16 cellular contexts compared by ENCODE assay signal in the genomic region with DNA sequence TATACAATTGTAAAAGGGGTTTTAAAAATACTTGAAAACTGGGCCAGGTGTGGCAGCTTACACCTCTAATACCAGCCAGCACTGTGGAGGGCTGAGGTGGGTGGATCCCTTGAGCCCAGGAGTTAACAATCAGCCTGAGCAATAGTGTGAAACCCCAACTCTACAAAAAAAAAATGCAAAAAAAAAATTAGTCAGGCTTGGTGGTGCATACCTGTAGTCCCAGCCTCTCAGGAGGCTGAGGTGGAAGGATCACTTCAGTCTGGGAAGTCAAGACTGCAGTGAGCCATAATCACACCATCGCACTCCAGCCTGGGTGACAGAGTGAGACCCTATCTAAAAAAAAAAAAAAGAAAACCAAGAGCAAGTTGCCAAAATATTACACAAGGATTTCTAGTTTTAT.
DNase-seq lines count a peak whose midpoint lies in the region; ATAC-seq and TF ChIP-seq lines count a peak whose summit lies in the region.
"Had no signal": no experiment of that assay in that cellular context is flagged by ENCODE, and none has a peak within 500 bp of the region (broad histone marks: within the 10 kb centered on the region; RNA-seq: fewer than 3 reads in every experiment).

No MANE protein-coding gene starts in this region.

- H3K4me3 ChIP-seq in mucosa of descending colon, result no peak overlapping the region
- H3K4me3 ChIP-seq in uterus, result no peak overlapping the region
- H3K4me3 ChIP-seq: adrenal gland, heart right ventricle, tibial nerve had no signal

- H3K9me3 ChIP-seq in T-helper 17 cell (ENCODE audit: control insufficient read depth, low read length, poor library complexity, severe bottlenecking), result peaks cover 4% of the 10 kb centered on the region
- no peaks in the 10 kb centered on the region for H3K9me3 ChIP-seq in mucosa of descending colon
- no peaks in the 10 kb centered on the region for H3K9me3 ChIP-seq in uterus
- H3K9me3 ChIP-seq: adrenal gland, tibial nerve had no signal

- no peak overlapping the region for H3K4me3 Mint-ChIP-seq in activated CD4-positive, alpha-beta T cell treated with anti-CD3 and anti-CD28 coated beads, Interleukin-2, amount 10 ng/mL, durations not matched to agents 7 days and 5 days
- no peak overlapping the region for H3K4me3 Mint-ChIP-seq in T-helper 17 cell

- no peak for DNase-seq in activated CD4-positive, alpha-beta T cell treated with anti-CD3 and anti-CD28 coated beads, Interleukin-2, amount 10 ng/mL, durations not matched to agents 7 days and 5 days
- no peak for DNase-seq in activated CD4-positive, alpha-beta T cell treated with anti-CD3 and anti-CD28 coated beads, Interleukin-2, amount 50 U/mL, for 4 hours
- DNase-seq in T-helper 17 cell (no peak), mucosa of descending colon (peak in 1 of 3 donors; percentile 14), DMS53 (lab: John Stamatoyannopoulos, UW) (no peak), uterus (no peak)
- DNase-seq: adrenal gland, DMS 273 treated with DMSO at 0.1 percent for 48 hours, heart right ventricle, NCI-H510A had no signal

- H3K36me3 ChIP-seq in mucosa of descending colon (ENCODE audit: low read depth) (no peaks in the 10 kb centered on the region), uterus (no peaks in the 10 kb centered on the region)
- H3K36me3 ChIP-seq: adrenal gland, heart right ventricle, tibial nerve had no signal

- POLR2A ChIA-PET in activated CD4-positive, alpha-beta T cell treated with anti-CD3 and anti-CD28 coated beads, Interleukin-2, amount 10 ng/mL, durations not matched to agents 7 days and 5 days (lab: Charles Lee), result no interaction called here

- H3K27me3 ChIP-seq in uterus, result no peaks in the 10 kb centered on the region
- H3K27me3 ChIP-seq: adrenal gland, heart right ventricle, tibial nerve had no signal

- peaks cover 46% of the 10 kb centered on the region for H3K36me3 Mint-ChIP-seq in activated CD4-positive, alpha-beta T cell treated with anti-CD3 and anti-CD28 coated beads, Interleukin-2, amount 10 ng/mL, durations not matched to agents 7 days and 5 days (ENCODE audit: low read depth)
- peaks cover 4% of the 10 kb centered on the region for H3K36me3 Mint-ChIP-seq in T-helper 17 cell (ENCODE audit: low read depth)

- ATAC-seq in GM19351 (IDR thresholded peaks at IDR 0.05; ENCODE audit: unreplicated experiment) (peak; percentile 31), T-helper 17 cell (peak; percentile 57), mucosa of descending colon (peak; percentile 20), HG02610 (IDR thresholded peaks at IDR 0.05; ENCODE audit: unreplicated experiment) (no peak)
- ATAC-seq: esophagus mucosa, heart right ventricle, Panc1 had no signal

- no peak for TF ChIP-seq POLR2A in uterus (IDR thresholded peaks at IDR 0.05)

- H3K4me1 ChIP-seq in mucosa of descending colon (ENCODE audit: low read depth), result no peaks in the 10 kb centered on the region
- no peaks in the 10 kb centered on the region for H3K4me1 ChIP-seq in uterus
- H3K4me1 ChIP-seq: adrenal gland, tibial nerve had no signal

- TF ChIP-seq CTCF in mucosa of descending colon (IDR thresholded peaks at IDR 0.05) (no peak), uterus (IDR thresholded peaks at IDR 0.05) (no peak)

- CTCF ChIA-PET in activated CD4-positive, alpha-beta T cell treated with anti-CD3 and anti-CD28 coated beads, Interleukin-2, amount 10 ng/mL, durations not matched to agents 7 days and 5 days (lab: Charles Lee), result interaction anchor here (0.8 kb wide), 1 partner anchor 10 kb away, joined by 3 read pairs; no protein-coding TSS in a partner anchor

- H3K9me3 Mint-ChIP-seq in activated CD4-positive, alpha-beta T cell treated with anti-CD3 and anti-CD28 coated beads, Interleukin-2, amount 10 ng/mL, durations not matched to agents 7 days and 5 days, result peaks cover 38% of the 10 kb centered on the region

- H3K27ac Mint-ChIP-seq in activated CD4-positive, alpha-beta T cell treated with anti-CD3 and anti-CD28 coated beads, Interleukin-2, amount 10 ng/mL, durations not matched to agents 7 days and 5 days, result peak overlapping the region; percentile 74
- H3K27ac Mint-ChIP-seq in T-helper 17 cell, result peak overlapping the region; percentile 87
- H3K27ac Mint-ChIP-seq: progenitor cell of endocrine pancreas had no signal

- no peaks in the 10 kb centered on the region for H3K27me3 Mint-ChIP-seq in activated CD4-positive, alpha-beta T cell treated with anti-CD3 and anti-CD28 coated beads, Interleukin-2, amount 10 ng/mL, durations not matched to agents 7 days and 5 days
- H3K27me3 Mint-ChIP-seq in T-helper 17 cell, result no peaks in the 10 kb centered on the region
- H3K27me3 Mint-ChIP-seq: progenitor cell of endocrine pancreas had no signal

- no peak overlapping the region for H3K27ac ChIP-seq in uterus
- H3K27ac ChIP-seq: adrenal gland, tibial nerve had no signal

- intact Hi-C loops in mucosa of descending colon (cut with DNase I, micrococcal nuclease) (no loop called here), uterus (cut with DNase I; ENCODE audit: low total_unique reads) (no loop called here)

- peaks cover 36% of the 10 kb centered on the region for H3K4me1 Mint-ChIP-seq in activated CD4-positive, alpha-beta T cell treated with anti-CD3 and anti-CD28 coated beads, Interleukin-2, amount 10 ng/mL, durations not matched to agents 7 days and 5 days
- peaks cover 11% of the 10 kb centered on the region for H3K4me1 Mint-ChIP-seq in T-helper 17 cell
